In genomic region chr21:39803393-39803792, GRCh38 we compare ENCODE assay signal across 25 cellular contexts. TPM values are rescaled to one million over a fixed set of nuclear protein-coding genes. Genes with fewer than 3 reads are reported as not detected.
"Had no signal": no experiment of that assay in that cellular context is flagged by ENCODE, and none has a peak within 500 bp of the region (broad histone marks: within the 10 kb centered on the region; RNA-seq: fewer than 3 reads in every experiment).

No MANE protein-coding gene starts in this region.

- H3K36me3 ChIP-seq: stomach, suprapubic skin, thoracic aorta, thyroid gland, tibial artery, tibial nerve, transverse colon, upper lobe of left lung, upper lobe of right lung, uterus, vagina had no signal

- H3K4me1 ChIP-seq: suprapubic skin, testis, tibial nerve, upper lobe of right lung, uterus, vagina had no signal

- ATAC-seq: stimulated activated effector memory CD8-positive, alpha-beta T cell treated with anti-CD3 and anti-CD28 coated beads, Interleukin-12 subunit alpha, Interleukin-12 subunit beta, amount 100 ng/mL, for 72 hours; stimulated activated memory B cell treated with anti-CD40 and anti-IgM and Interleukin-4, amounts not matched to agents 10 μg/mL and 1 μg/mL and 100 μg/mL, for 72 hours; stimulated activated naive B cell treated with anti-CD40 and anti-IgM and Interleukin-4, amounts not matched to agents 10 μg/mL and 1 μg/mL and 100 μg/mL, for 72 hours; stimulated activated naive CD8-positive, alpha-beta T cell treated with anti-CD3 and anti-CD28 coated beads, Interleukin-15, amount 100 ng/mL, for 72 hours; stimulated activated naive CD8-positive, alpha-beta T cell treated with anti-CD3 and anti-CD28 coated beads, Interleukin-15, Interleukin-2, amounts not matched to agents 100 U/mL and 50 U/mL, for 24 hours; upper lobe of right lung had no signal

- H3K4me3 ChIP-seq: stomach, suprapubic skin, testis, thoracic aorta, thyroid gland, tibial artery, tibial nerve, transverse colon, upper lobe of left lung, upper lobe of right lung, uterus, vagina had no signal

- H3K9me3 ChIP-seq: stomach, suprapubic skin, testis, thoracic aorta, thyroid gland, tibial artery, tibial nerve, transverse colon, upper lobe of left lung, upper lobe of right lung, uterus, vagina had no signal

- DNase-seq: stimulated activated CD4-positive, alpha-beta T cell treated with anti-CD3 and anti-CD28 coated beads, Interleukin-2, amount 100 ng/mL, for 48 hours; stimulated activated CD4-positive, alpha-beta T cell treated with anti-CD3 and anti-CD28 coated beads, Interleukin-4, amount 100 ng/mL, for 1 hour; stimulated activated CD4-positive, alpha-beta T cell treated with anti-CD3 and anti-CD28 coated beads, Interleukin-4, amount 100 ng/mL, for 24 hours; stimulated activated CD4-positive, alpha-beta T cell treated with anti-CD3 and anti-CD28 coated beads, Interleukin-4, amount 100 ng/mL, for 4 hours; stimulated activated CD8-positive, alpha-beta memory T cell treated with anti-CD3 and anti-CD28 coated beads, Interleukin-4, amount 100 ng/mL, for 48 hours; stimulated activated naive B cell treated with anti-CD40 and anti-IgM and Interleukin-4, amounts not matched to agents 10 μg/mL and 1 μg/mL and 100 μg/mL, for 72 hours; stimulated activated naive CD4-positive, alpha-beta T cell; stimulated activated naive CD4-positive, alpha-beta T cell treated with Interleukin-2 at 50 U/mL for 16 hours; stimulated activated naive CD8-positive, alpha-beta T cell treated with anti-CD3 and anti-CD28 coated beads, Interleukin-15, amount 100 ng/mL, for 72 hours; stimulated activated naive CD8-positive, alpha-beta T cell treated with anti-CD3 and anti-CD28 coated beads, Interleukin-15, Interleukin-2, amounts not matched to agents 100 U/mL and 50 U/mL, for 24 hours; stomach; substantia nigra; testis; thyroid gland; tibial artery; transverse colon; upper lobe of left lung; upper lobe of right lung; uterus had no signal

- H3K27ac ChIP-seq: stomach, suprapubic skin, testis, thoracic aorta, thyroid gland, tibial artery, tibial nerve, transverse colon, upper lobe of left lung, upper lobe of right lung, uterus, vagina had no signal

- H3K27me3 ChIP-seq: stomach, suprapubic skin, testis, thyroid gland, tibial artery, tibial nerve, transverse colon, upper lobe of left lung, upper lobe of right lung, uterus, vagina had no signal

RNA-seq across cellular contexts. Expression of gene IGSF5, which starts 58.4 kb away (rescaled TPM):
- total RNA-seq: stomach, thoracic aorta, tibial nerve, upper lobe of left lung, upper lobe of right lung, vagina had no signal
